1 cellular context compared by ENCODE assay signal in genomic region chr1:86965012-86965826, GRCh38.
TF ChIP-seq lines count a peak whose summit lies in the region.

No MANE protein-coding gene starts in this region.

TF ChIP-seq in WTC11, 78 proteins besides CTCF, POLR2A, EP300 and RAD21 (continued from another document):
- TF ChIP-seq USF2 (CRISPR knock-in tag; IDR thresholded peaks at IDR 0.05): no peak
- TF ChIP-seq MXD4 (CRISPR knock-in tag; IDR thresholded peaks at IDR 0.05; ENCODE audit: borderline replicate concordance): no peak
- TF ChIP-seq CREB1 (CRISPR knock-in tag; IDR thresholded peaks at IDR 0.05): no peak
- TF ChIP-seq SOX15 (CRISPR knock-in tag; IDR thresholded peaks at IDR 0.05): no peak
- TF ChIP-seq CREM (CRISPR knock-in tag; IDR thresholded peaks at IDR 0.05): no peak
